Comparison of ENCODE assay signal across 22 cellular contexts in the genomic region with DNA sequence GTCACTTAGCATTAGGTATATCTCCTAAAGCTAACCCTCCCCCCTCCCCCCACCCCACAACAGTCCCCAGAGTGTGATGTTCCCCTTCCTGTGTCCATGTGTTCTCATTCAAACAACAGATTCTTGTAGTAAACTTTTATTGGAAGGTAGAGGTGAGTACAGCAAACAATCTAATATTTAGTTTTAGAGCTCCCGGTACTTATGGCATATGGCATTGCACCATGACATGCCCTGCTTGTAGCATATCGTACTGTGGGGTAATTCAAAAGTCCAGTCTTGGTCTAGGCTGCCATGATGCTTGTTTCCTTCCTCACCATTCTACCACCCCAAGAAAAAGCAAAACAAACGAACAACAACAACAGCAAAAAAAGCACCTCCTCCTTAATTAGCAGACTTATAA.
"Had no signal": no experiment of that assay in that cellular context is flagged by ENCODE, and none has a peak within 500 bp of the region (broad histone marks: within the 10 kb centered on the region; RNA-seq: fewer than 3 reads in every experiment).

No MANE protein-coding gene starts in this region.

- H3K9me3 Mint-ChIP-seq: naive thymus-derived CD8-positive, alpha-beta T cell; natural killer cell treated with Interleukin-12 subunit alpha and Interleukin-12 subunit beta and Interleukin-15 and Interleukin-18, amount 100 ng/mL, for 72 hours; neural crest cell; stimulated activated effector memory CD8-positive, alpha-beta T cell treated with anti-CD3 and anti-CD28 coated beads, Interleukin-12 subunit alpha, Interleukin-12 subunit beta, amount 100 ng/mL, for 72 hours; stimulated activated naive B cell treated with anti-CD40 and anti-IgM and Interleukin-4, amounts not matched to agents 10 μg/mL and 1 μg/mL and 100 μg/mL, for 72 hours; stimulated activated naive CD8-positive, alpha-beta T cell treated with anti-CD3 and anti-CD28 coated beads, Interleukin-15, Interleukin-2, amounts not matched to agents 100 ng/mL and 50 ng/mL, for 24 hours had no signal

- H3K4me1 Mint-ChIP-seq: stimulated activated effector memory CD8-positive, alpha-beta T cell treated with anti-CD3 and anti-CD28 coated beads, Interleukin-12 subunit alpha, Interleukin-12 subunit beta, amount 100 ng/mL, for 72 hours had no signal

- H3K36me3 Mint-ChIP-seq: naive thymus-derived CD8-positive, alpha-beta T cell; natural killer cell treated with Interleukin-12 subunit alpha and Interleukin-12 subunit beta and Interleukin-15 and Interleukin-18, amount 100 ng/mL, for 72 hours; stimulated activated effector memory CD8-positive, alpha-beta T cell treated with anti-CD3 and anti-CD28 coated beads, Interleukin-12 subunit alpha, Interleukin-12 subunit beta, amount 100 ng/mL, for 72 hours; stimulated activated naive B cell treated with anti-CD40 and anti-IgM and Interleukin-4, amounts not matched to agents 10 μg/mL and 1 μg/mL and 100 μg/mL, for 72 hours had no signal

- H3K27ac Mint-ChIP-seq: natural killer cell treated with Interleukin-12 subunit alpha and Interleukin-12 subunit beta and Interleukin-15 and Interleukin-18, amount 100 ng/mL, for 72 hours; stimulated activated effector memory CD8-positive, alpha-beta T cell treated with anti-CD3 and anti-CD28 coated beads, Interleukin-12 subunit alpha, Interleukin-12 subunit beta, amount 100 ng/mL, for 72 hours; stimulated activated naive B cell treated with anti-CD40 and anti-IgM and Interleukin-4, amounts not matched to agents 10 μg/mL and 1 μg/mL and 100 μg/mL, for 72 hours; stimulated activated naive CD8-positive, alpha-beta T cell treated with anti-CD3 and anti-CD28 coated beads, Interleukin-15, Interleukin-2, amounts not matched to agents 100 ng/mL and 50 ng/mL, for 24 hours had no signal

- H3K4me3 Mint-ChIP-seq: naive thymus-derived CD8-positive, alpha-beta T cell; natural killer cell treated with Interleukin-12 subunit alpha and Interleukin-12 subunit beta and Interleukin-15 and Interleukin-18, amount 100 ng/mL, for 72 hours; neural crest cell; stimulated activated effector memory CD8-positive, alpha-beta T cell treated with anti-CD3 and anti-CD28 coated beads, Interleukin-12 subunit alpha, Interleukin-12 subunit beta, amount 100 ng/mL, for 72 hours; stimulated activated naive B cell treated with anti-CD40 and anti-IgM and Interleukin-4, amounts not matched to agents 10 μg/mL and 1 μg/mL and 100 μg/mL, for 72 hours; stimulated activated naive CD8-positive, alpha-beta T cell treated with anti-CD3 and anti-CD28 coated beads, Interleukin-15, Interleukin-2, amounts not matched to agents 100 ng/mL and 50 ng/mL, for 24 hours had no signal

- ATAC-seq: naive thymus-derived CD8-positive, alpha-beta T cell; natural killer cell treated with Interleukin-12 subunit alpha and Interleukin-12 subunit beta and Interleukin-15 and Interleukin-18, amount 100 ng/mL, for 72 hours; pancreas; psoas muscle; right cardiac atrium; right lobe of liver; stimulated activated effector memory CD8-positive, alpha-beta T cell treated with anti-CD3 and anti-CD28 coated beads, Interleukin-12 subunit alpha, Interleukin-12 subunit beta, amount 100 ng/mL, for 72 hours; stimulated activated naive B cell treated with anti-CD40 and anti-IgM and Interleukin-4, amounts not matched to agents 10 μg/mL and 1 μg/mL and 100 μg/mL, for 72 hours had no signal

- DNase-seq: naive thymus-derived CD8-positive, alpha-beta T cell; nucleus accumbens; pancreas; psoas muscle; right cardiac atrium; right lobe of liver; sigmoid colon; small intestine; stimulated activated CD4-positive, alpha-beta T cell treated with anti-CD3 and anti-CD28 coated beads, Interleukin-15, amount 100 ng/mL, for 24 hours; stimulated activated CD4-positive, alpha-beta T cell treated with anti-CD3 and anti-CD28 coated beads, Interleukin-2, amount 100 ng/mL, for 24 hours; stimulated activated CD4-positive, alpha-beta T cell treated with anti-CD3 and anti-CD28 coated beads, Interleukin-2, amount 100 ng/mL, for 48 hours; stimulated activated CD4-positive, alpha-beta T cell treated with anti-CD3 and anti-CD28 coated beads, Interleukin-4, amount 100 ng/mL, for 24 hours; stimulated activated naive B cell treated with anti-CD40 and anti-IgM and Interleukin-4, amounts not matched to agents 10 μg/mL and 1 μg/mL and 100 μg/mL, for 72 hours; stimulated activated naive CD4-positive, alpha-beta T cell treated with Interleukin-2 at 50 U/mL for 16 hours; stomach; thyroid gland; upper lobe of left lung had no signal

- FAIRE-seq: pancreas, small intestine, urothelium cell line had no signal
